ENCODE assay signal across 8 cellular contexts in genomic region chr6:129936329-129937165, GRCh38.
A peak's percentile ranks its signal among the peaks of the same experiment; 100 is the strongest.
DNase-seq lines count a peak whose midpoint lies in the region; TF ChIP-seq lines count a peak whose summit lies in the region.

No MANE protein-coding gene starts in this region.

- BruUV-seq in MCF 10A (replicated peaks; lab: Mats Ljungman, UMichigan): no TSS peak

- H3K4me3 ChIP-seq in breast epithelium (no peak overlapping the region), neuronal stem cell (ENCODE audit: low read length in 2 of 2) (no peak overlapping the region)

- H2AFZ ChIP-seq in neuronal stem cell (ENCODE audit: low read length): peak overlapping the region; percentile 88

- H2BK5ac ChIP-seq in neuronal stem cell (ENCODE audit: low read length): no peak overlapping the region

- POLR2A ChIA-PET in MCF 10A (lab: Yijun Ruan, JAX): interaction anchor here (0.7 kb wide), 1 partner anchor 68 kb away, joined by 3 read pairs; no protein-coding TSS in a partner anchor

- no peak overlapping the region for H2BK12ac ChIP-seq in neuronal stem cell (ENCODE audit: low read length)

- no peak overlapping the region for H3K4me2 ChIP-seq in neuronal stem cell (ENCODE audit: insufficient read depth, low read length, poor library complexity, severe bottlenecking)

- H3K79me1 ChIP-seq in neuronal stem cell (ENCODE audit: low read depth, low read length): no peaks in the 10 kb centered on the region

- peak; percentile 53 for TF ChIP-seq CTCF in MCF 10A (IDR thresholded peaks at IDR 0.05; ENCODE audit: unreplicated experiment)
- peak in 1 of 3 donors; percentile 30 for TF ChIP-seq CTCF in breast epithelium (IDR thresholded peaks at IDR 0.05)
- peak; percentile 83 for TF ChIP-seq CTCF in HFFc6 (IDR thresholded peaks at IDR 0.05)

- H3K27me3 ChIP-seq in breast epithelium: no peaks in the 10 kb centered on the region
- H3K27me3 ChIP-seq in neuronal stem cell (ENCODE audit: control insufficient read depth in 3 of 3, insufficient read depth in 3 of 3, low read depth in 1 of 3, low read length in 3 of 3): no peaks in the 10 kb centered on the region

- no peak overlapping the region for H4K91ac ChIP-seq in neuronal stem cell (ENCODE audit: low read depth, low read length, poor library complexity)

- no peak overlapping the region for H3K14ac ChIP-seq in neuronal stem cell (ENCODE audit: low read length)

- H3K27ac ChIP-seq in breast epithelium (no peak overlapping the region), neuronal stem cell (replicated peaks; ENCODE audit: low read length) (no peak overlapping the region)

- TF ChIP-seq POLR2A in breast epithelium (IDR thresholded peaks at IDR 0.05): no peak

- DNase-seq in MCF 10A (ENCODE audit: unreplicated experiment) (peak; percentile 90), breast epithelium (ENCODE audit: low spot score in 2 of 2) (no peak), HFFc6 (peak; percentile 43), NCI-H2227 (lab: John Stamatoyannopoulos, UW; ENCODE audit: unreplicated experiment) (peak; percentile 30), fibroblast of gingiva (ENCODE audit: low read depth) (peak; percentile 59), neuronal stem cell (ENCODE audit: low spot score) (peak; percentile 55), GF-D8 (lab: John Stamatoyannopoulos, UW) (no peak)
- DNase-seq in activated CD4-positive, alpha-beta T cell treated with anti-CD3 and anti-CD28 coated beads, Interleukin-2, amount 10 ng/mL, durations not matched to agents 24 days and 14 days: peak; percentile 78

- H3K4me1 Mint-ChIP-seq in MCF 10A (ENCODE audit: insufficient read depth, unreplicated experiment) (no peaks in the 10 kb centered on the region), HFFc6 (ENCODE audit: low read depth) (peaks cover 11% of the 10 kb centered on the region)
- H3K4me1 Mint-ChIP-seq in activated CD4-positive, alpha-beta T cell treated with anti-CD3 and anti-CD28 coated beads, Interleukin-2, amount 10 ng/mL, durations not matched to agents 24 days and 14 days: no peaks in the 10 kb centered on the region

- H4K8ac ChIP-seq in neuronal stem cell (ENCODE audit: low read depth, low read length): no peak overlapping the region

- H3K9me3 ChIP-seq in breast epithelium (no peaks in the 10 kb centered on the region), neuronal stem cell (replicated peaks in 1 of 2; ENCODE audit: control insufficient read depth in 2 of 2, insufficient read depth in 1 of 2, low read depth in 1 of 2, low read length in 2 of 2) (no peaks in the 10 kb centered on the region)

- no peak overlapping the region for H3K18ac ChIP-seq in neuronal stem cell (ENCODE audit: low read length)

- CTCF ChIA-PET in MCF 10A (lab: Yijun Ruan, JAX): interaction anchor here (0.5 to 0.9 kb wide), 7 partner anchors 16 to 358 kb away, joined by 3 to 4 read pairs (median 3); no protein-coding TSS in a partner anchor

- H3K27me3 Mint-ChIP-seq in MCF 10A (ENCODE audit: insufficient read depth, unreplicated experiment) (no peaks in the 10 kb centered on the region), HFFc6 (ENCODE audit: insufficient read depth) (no peaks in the 10 kb centered on the region)
- H3K27me3 Mint-ChIP-seq in activated CD4-positive, alpha-beta T cell treated with anti-CD3 and anti-CD28 coated beads, Interleukin-2, amount 10 ng/mL, durations not matched to agents 24 days and 14 days: peaks cover 30% of the 10 kb centered on the region

- no peak overlapping the region for H3K9ac ChIP-seq in neuronal stem cell (ENCODE audit: low read depth, low read length, poor library complexity)

- no peaks in the 10 kb centered on the region for H3K4me1 ChIP-seq in breast epithelium
- no peaks in the 10 kb centered on the region for H3K4me1 ChIP-seq in neuronal stem cell (ENCODE audit: control insufficient read depth in 2 of 2, insufficient read depth in 1 of 2, low read depth in 1 of 2, low read length in 2 of 2)

- H2BK120ac ChIP-seq in neuronal stem cell (ENCODE audit: low read depth, low read length): no peak overlapping the region

- H3K23ac ChIP-seq in neuronal stem cell (ENCODE audit: low read depth, low read length, poor library complexity): no peak overlapping the region

- H3K4ac ChIP-seq in neuronal stem cell (ENCODE audit: low read length): no peak overlapping the region

- H2BK15ac ChIP-seq in neuronal stem cell (ENCODE audit: low read length): no peak overlapping the region

- H3K9me3 Mint-ChIP-seq in MCF 10A (ENCODE audit: unreplicated experiment): no peaks in the 10 kb centered on the region
- no peaks in the 10 kb centered on the region for H3K9me3 Mint-ChIP-seq in HFFc6
- H3K9me3 Mint-ChIP-seq in activated CD4-positive, alpha-beta T cell treated with anti-CD3 and anti-CD28 coated beads, Interleukin-2, amount 10 ng/mL, durations not matched to agents 24 days and 14 days: no peaks in the 10 kb centered on the region

- H3K36me3 Mint-ChIP-seq in MCF 10A (ENCODE audit: insufficient read depth, unreplicated experiment) (no peaks in the 10 kb centered on the region), HFFc6 (ENCODE audit: low read depth) (no peaks in the 10 kb centered on the region)
- no peaks in the 10 kb centered on the region for H3K36me3 Mint-ChIP-seq in activated CD4-positive, alpha-beta T cell treated with anti-CD3 and anti-CD28 coated beads, Interleukin-2, amount 10 ng/mL, durations not matched to agents 24 days and 14 days (ENCODE audit: low read depth)

- H3K4me3 Mint-ChIP-seq in MCF 10A (ENCODE audit: unreplicated experiment): peak overlapping the region; percentile 41
- peak overlapping the region; percentile 55 for H3K4me3 Mint-ChIP-seq in HFFc6
- H3K4me3 Mint-ChIP-seq in activated CD4-positive, alpha-beta T cell treated with anti-CD3 and anti-CD28 coated beads, Interleukin-2, amount 10 ng/mL, durations not matched to agents 24 days and 14 days: no peak overlapping the region

- WGBS in neuronal stem cell (ENCODE audit: extremely low coverage in 2 of 2, insufficient read length in 2 of 2, insufficient replicate concordance in 1 of 2), 2 donors: no CpG with 5 or more reads among the region's 7 CpGs

- H2AK5ac ChIP-seq in neuronal stem cell (ENCODE audit: low read depth, low read length): no peak overlapping the region

- no peaks in the 10 kb centered on the region for H3K36me3 ChIP-seq in breast epithelium
- no peaks in the 10 kb centered on the region for H3K36me3 ChIP-seq in neuronal stem cell (replicated peaks in 1 of 2; ENCODE audit: control insufficient read depth in 2 of 2, insufficient read depth in 2 of 2, low read length in 2 of 2)

- intact Hi-C loops in MCF 10A (cut with micrococcal nuclease) (loop anchor here (1.0 to 5.0 kb wide), 6 partner anchors 43 to 439 kb away; no protein-coding TSS in a partner anchor), breast epithelium (cut with DNase I; ENCODE audit: low total_unique reads) (no loop called here)
- intact Hi-C loops in activated CD4-positive, alpha-beta T cell treated with anti-CD3 and anti-CD28 coated beads, Interleukin-2, amount 10 ng/mL, durations not matched to agents 24 days and 14 days (cut with micrococcal nuclease): loop anchor here (1.0 to 10.0 kb wide), 5 partner anchors 44 to 908 kb away; no protein-coding TSS in a partner anchor

- H3K27ac Mint-ChIP-seq in MCF 10A (ENCODE audit: low read depth, unreplicated experiment): no peak overlapping the region
- no peak overlapping the region for H3K27ac Mint-ChIP-seq in HFFc6
- H3K27ac Mint-ChIP-seq in activated CD4-positive, alpha-beta T cell treated with anti-CD3 and anti-CD28 coated beads, Interleukin-2, amount 10 ng/mL, durations not matched to agents 24 days and 14 days: no peak overlapping the region

Comparison
In these comparisons a context has a peak if more than half of its experiments do, and no peak if none do; other contexts are left out.
1. DNase-seq: peak in MCF 10A (single experiment), HFFc6 (single experiment), NCI-H2227 (single experiment), activated CD4-positive, alpha-beta T cell treated with anti-CD3 and anti-CD28 coated beads, Interleukin-2, amount 10 ng/mL, durations not matched to agents 24 days and 14 days (single experiment), fibroblast of gingiva (single experiment) and neuronal stem cell (single experiment); none in breast epithelium (0 of 2) and GF-D8 (single experiment).